ENCODE assay signal across 10 cellular contexts in genomic region chr15:60695713-60696522, GRCh38.
DNase-seq lines count a peak whose midpoint lies in the region; ATAC-seq and TF ChIP-seq lines count a peak whose summit lies in the region.
"Had no signal": no experiment of that assay in that cellular context is flagged by ENCODE, and none has a peak within 500 bp of the region (broad histone marks: within the 10 kb centered on the region; RNA-seq: fewer than 3 reads in every experiment).

No MANE protein-coding gene starts in this region.

- H3K4me1 ChIP-seq in endodermal cell (ENCODE audit: control insufficient read depth, insufficient read depth, low read length), result peaks cover 23% of the 10 kb centered on the region

- no peaks in the 10 kb centered on the region for H3K9me3 Mint-ChIP-seq in central memory CD8-positive, alpha-beta T cell
- no peaks in the 10 kb centered on the region for H3K9me3 Mint-ChIP-seq in endodermal cell
- H3K9me3 Mint-ChIP-seq: neural crest cell had no signal

- H3K36me3 ChIP-seq in endodermal cell (ENCODE audit: control insufficient read depth, insufficient read depth, low read length), result no peaks in the 10 kb centered on the region

- DNase-seq in Daoy (ENCODE audit: low read depth) (peak; percentile 51), cortex of kidney (lab: John Stamatoyannopoulos, UW) (no peak), NCI-H748 treated with DMSO at 0.1 percent for 48 hours (lab: John Stamatoyannopoulos, UW) (no peak), endodermal cell (no peak)
- peak; percentile 32 to 68 (median 64) for DNase-seq in activated CD8-positive, alpha-beta memory T cell treated with anti-CD3 and anti-CD28 coated beads for 48 hours (ENCODE audit: low read depth in 2 of 3, low spot score in 2 of 3)
- no peak for DNase-seq in central memory CD8-positive, alpha-beta T cell (ENCODE audit: low spot score in 2 of 2)
- DNase-seq in stimulated activated CD4-positive, alpha-beta T cell treated with anti-CD3 and anti-CD28 coated beads, Interleukin-1b, Interleukin-23, amount 100 ng/mL, for 48 hours, result peak; percentile 92

- TF ChIP-seq CTCF in endodermal cell (conservative IDR thresholded peaks at IDR 0.05), result no peak

- H3K9me3 ChIP-seq in endodermal cell (ENCODE audit: control insufficient read depth, low read length), result no peaks in the 10 kb centered on the region

- no peak overlapping the region for H3K27ac ChIP-seq in endodermal cell (ENCODE audit: low read depth, low read length)
- H3K27ac ChIP-seq: KMS-11 had no signal

- H3K27me3 Mint-ChIP-seq in central memory CD8-positive, alpha-beta T cell, result no peaks in the 10 kb centered on the region
- H3K27me3 Mint-ChIP-seq in endodermal cell (ENCODE audit: insufficient read depth), result no peaks in the 10 kb centered on the region

- WGBS in endodermal cell (ENCODE audit: insufficient coverage in 1 of 2, insufficient read length in 1 of 2), 2 experiments, result 86 to 91% methylated on average over 8 to 17 of the region's 17 CpGs

- no peak overlapping the region for H3K4me3 ChIP-seq in endodermal cell (ENCODE audit: low read length)

- peak overlapping the region; percentile 58 for H3K27ac Mint-ChIP-seq in central memory CD8-positive, alpha-beta T cell (ENCODE audit: low read depth)
- H3K27ac Mint-ChIP-seq in endodermal cell, result no peak overlapping the region

- no peak overlapping the region for H3K9ac ChIP-seq in endodermal cell (ENCODE audit: extremely low read depth, low read length, poor library complexity, severe bottlenecking)
- H3K9ac ChIP-seq: KMS-11 had no signal

- peak overlapping the region; percentile 64 for H3K4me3 Mint-ChIP-seq in central memory CD8-positive, alpha-beta T cell
- H3K4me3 Mint-ChIP-seq in endodermal cell, result no peak overlapping the region
- H3K4me3 Mint-ChIP-seq: neural crest cell had no signal

- peak; percentile 72 for ATAC-seq in central memory CD8-positive, alpha-beta T cell (replicated peaks; ENCODE audit: extremely low read depth, poor library complexity, severe bottlenecking)
- ATAC-seq in HG03039 (IDR thresholded peaks at IDR 0.05; ENCODE audit: unreplicated experiment), result no peak

- H3K27me3 ChIP-seq in endodermal cell (ENCODE audit: control insufficient read depth, insufficient read depth, low read length, poor library complexity, severe bottlenecking), result peaks cover 4% of the 10 kb centered on the region

- H3K4me1 Mint-ChIP-seq in central memory CD8-positive, alpha-beta T cell, result peaks cover 54% of the 10 kb centered on the region
- H3K4me1 Mint-ChIP-seq in endodermal cell, result peaks cover 40% of the 10 kb centered on the region

- H3K36me3 Mint-ChIP-seq in central memory CD8-positive, alpha-beta T cell (ENCODE audit: insufficient read depth), result no peaks in the 10 kb centered on the region
- H3K36me3 Mint-ChIP-seq in endodermal cell (ENCODE audit: low read depth), result no peaks in the 10 kb centered on the region

Comparison
In these comparisons a context has a peak if more than half of its experiments do, and no peak if none do; other contexts are left out.
1. DNase-seq: peak in Daoy (single experiment), activated CD8-positive, alpha-beta memory T cell treated with anti-CD3 and anti-CD28 coated beads for 48 hours (3 of 3) and stimulated activated CD4-positive, alpha-beta T cell treated with anti-CD3 and anti-CD28 coated beads, Interleukin-1b, Interleukin-23, amount 100 ng/mL, for 48 hours (single experiment); none in central memory CD8-positive, alpha-beta T cell (0 of 2), cortex of kidney (single experiment), NCI-H748 treated with DMSO at 0.1 percent for 48 hours (single experiment) and endodermal cell (single experiment).